8 cellular contexts compared by ENCODE assay signal in genomic region chr10:102133373-102134195, GRCh38. TPM values are rescaled to one million over a fixed set of nuclear protein-coding genes. Genes with fewer than 3 reads are reported as not detected.
DNase-seq lines count a peak whose midpoint lies in the region; ATAC-seq and TF ChIP-seq lines count a peak whose summit lies in the region.

No MANE protein-coding gene starts in this region.

- H3K4me3 ChIP-seq in MG63 (peak overlapping the region; percentile 95), choroid plexus epithelial cell (ENCODE audit: low read depth, low read length) (peak overlapping the region; percentile 98)

- H3K27me3 ChIP-seq in MG63, result no peaks in the 10 kb centered on the region

- H3K36me3 Mint-ChIP-seq in WTC11, result peaks cover 18% of the 10 kb centered on the region

- CTCF ChIA-PET in WTC11 (lab: Charles Lee), result no interaction called here

- H3K36me3 ChIP-seq in MG63, result peaks cover 49% of the 10 kb centered on the region

- peaks cover 22% of the 10 kb centered on the region for H3K4me1 Mint-ChIP-seq in WTC11

- DNase-seq in NCI-H748 (lab: John Stamatoyannopoulos, UW; ENCODE audit: unreplicated experiment) (peak; percentile 63), NCI-H748 treated with DMSO at 0.1 percent for 48 hours (lab: John Stamatoyannopoulos, UW) (no peak), MG63 (peak; percentile 88), WTC11 (ENCODE audit: low spot score) (peak; percentile 53), choroid plexus epithelial cell (ENCODE audit: low read depth) (peak; percentile 77), kidney tubule cell (ENCODE audit: low spot score) (peak; percentile 83)
- DNase-seq in stimulated activated CD4-positive, alpha-beta T cell treated with anti-CD3 and anti-CD28 coated beads, Interleukin-15, amount 100 ng/mL, for 48 hours (ENCODE audit: low read depth in 2 of 2), result peak; percentile 49 to 62

- peak overlapping the region; percentile 89 for H3K4me3 Mint-ChIP-seq in WTC11

- no peaks in the 10 kb centered on the region for H3K9me3 Mint-ChIP-seq in WTC11

- TF ChIP-seq CTCF in WTC11 (IDR thresholded peaks at IDR 0.05) (no peak), choroid plexus epithelial cell (conservative IDR thresholded peaks at IDR 0.05; ENCODE audit: low read depth, low read length) (no peak)

- POLR2A ChIA-PET in WTC11 (lab: Charles Lee), result no interaction called here

- peak overlapping the region; percentile 98 for H3K27ac Mint-ChIP-seq in WTC11

- ATAC-seq in WTC11 (peak; percentile 3; the same call in 1 of the 2 replicates), GM21717 (IDR thresholded peaks at IDR 0.05; ENCODE audit: unreplicated experiment) (no peak)

- H3K27me3 Mint-ChIP-seq in WTC11 (ENCODE audit: low read depth), result peaks cover 4% of the 10 kb centered on the region; the same call in 1 of the 2 replicates

- no peaks in the 10 kb centered on the region for H3K9me3 ChIP-seq in MG63

TF ChIP-seq in WTC11, 78 proteins besides CTCF, POLR2A, EP300 and RAD21 (continues in another document):
- TF ChIP-seq NR1H2 (CRISPR knock-in tag; IDR thresholded peaks at IDR 0.05) (no peak), ESRRA (CRISPR knock-in tag; IDR thresholded peaks at IDR 0.05; ENCODE audit: borderline replicate concordance) (no peak), ZNF416 (CRISPR knock-in tag; IDR thresholded peaks at IDR 0.05) (no peak), USF2 (CRISPR knock-in tag; IDR thresholded peaks at IDR 0.05) (peak; percentile 69; the same call in 1 of the 2 replicates), ETV6 (CRISPR knock-in tag; IDR thresholded peaks at IDR 0.05) (no peak), TEAD1 (CRISPR knock-in tag; IDR thresholded peaks at IDR 0.05) (no peak), JUN (CRISPR knock-in tag; IDR thresholded peaks at IDR 0.05) (no peak), IRF1 (CRISPR knock-in tag; IDR thresholded peaks at IDR 0.05) (no peak), HMGA2 (CRISPR knock-in tag; IDR thresholded peaks at IDR 0.05) (no peak), CBFB (CRISPR knock-in tag; IDR thresholded peaks at IDR 0.05; ENCODE audit: low read depth) (no peak; the same call in 1 of the 2 replicates), ATF2 (CRISPR knock-in tag; IDR thresholded peaks at IDR 0.05; ENCODE audit: borderline replicate concordance, low read depth) (no peak), PRDM15 (CRISPR knock-in tag; IDR thresholded peaks at IDR 0.05) (no peak), NFYB (CRISPR knock-in tag; conservative IDR thresholded peaks at IDR 0.05; ENCODE audit: low read depth) (no peak), ZNF532 (CRISPR knock-in tag; IDR thresholded peaks at IDR 0.05; ENCODE audit: borderline replicate concordance) (no peak)

RNA-seq across cellular contexts. Expression of gene PPRC1, which starts 0.7 kb away (rescaled TPM):
- 6.7 and 13.3 TPM in 2 replicates for total RNA-seq in MG63 (2014; rRNA removed; shearing (Covaris generic); ENCODE audit: low replicate concordance)
- total RNA-seq in WTC11 (2021), result 68.0 to 79.4 TPM (median 69.7 TPM) in 3 replicates

RNA-seq across cellular contexts. Expression of gene LDB1, which starts 13.4 kb away (rescaled TPM):
- 11.8 and 15.6 TPM in 2 replicates for total RNA-seq in MG63 (2014; rRNA removed; shearing (Covaris generic); ENCODE audit: low replicate concordance)
- 89.1 to 100 TPM (median 94.2 TPM) in 3 replicates for total RNA-seq in WTC11 (2021)

RNA-seq across cellular contexts. Expression of gene NOLC1, which starts 18.6 kb away (rescaled TPM):
- 120 and 134 TPM in 2 replicates for total RNA-seq in MG63 (2014; rRNA removed; shearing (Covaris generic); ENCODE audit: low replicate concordance)
- 125 to 165 TPM (median 129 TPM) in 3 replicates for total RNA-seq in WTC11 (2021)
